Comparison of ENCODE assay signal across 18 cellular contexts in the genomic region with DNA sequence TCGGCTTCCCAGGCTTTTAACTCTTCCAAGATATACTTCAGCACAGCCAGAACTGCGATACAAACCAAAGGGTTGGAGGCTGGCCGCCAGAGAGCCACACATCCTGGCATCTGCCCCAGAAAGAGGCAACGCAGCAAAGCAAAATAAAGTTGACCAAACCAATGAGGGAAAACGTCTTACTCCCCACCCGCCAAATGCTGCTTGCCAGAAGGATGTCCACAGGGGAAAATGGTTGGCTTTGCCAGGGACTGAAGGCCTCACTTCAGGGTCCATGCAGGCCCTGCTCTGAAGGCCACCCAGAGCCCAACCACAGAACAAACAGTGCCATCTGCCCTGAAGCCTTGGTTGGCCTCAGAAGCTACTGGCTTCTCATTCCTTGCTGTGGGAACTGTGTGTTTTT. TPM values are rescaled to one million over a fixed set of nuclear protein-coding genes. Genes with fewer than 3 reads are reported as not detected.
"Had no signal": no experiment of that assay in that cellular context is flagged by ENCODE, and none has a peak within 500 bp of the region (broad histone marks: within the 10 kb centered on the region; RNA-seq: fewer than 3 reads in every experiment).

No MANE protein-coding gene starts in this region.

- H3K9me3 ChIP-seq: heart left ventricle, right lobe of liver, suprapubic skin, upper lobe of left lung had no signal

- H3K27me3 ChIP-seq: brain microvascular endothelial cell, dorsolateral prefrontal cortex, heart left ventricle, right lobe of liver, suprapubic skin, upper lobe of left lung had no signal

- H3K36me3 ChIP-seq: brain microvascular endothelial cell, heart left ventricle, right lobe of liver, suprapubic skin, upper lobe of left lung had no signal

- H3K4me3 ChIP-seq: dorsolateral prefrontal cortex, heart left ventricle, right lobe of liver, suprapubic skin, upper lobe of left lung had no signal

- DNase-seq: activated CD4-positive, alpha-beta T cell treated with anti-CD3 and anti-CD28 coated beads for 48 hours; activated effector memory CD4-positive, alpha-beta T cell treated with anti-CD3 and anti-CD28 coated beads, Interleukin-2, amount 50 U/mL, for 16 hours; activated T-cell treated with anti-CD3 and anti-CD28 coated beads, Interleukin-2, amount 50 U/mL, for 1 hour; amniotic stem cell; brain microvascular endothelial cell; dorsolateral prefrontal cortex; foreskin fibroblast; heart left ventricle; mesenchymal stem cell; posterior cingulate gyrus; right lobe of liver; stimulated activated naive CD4-positive, alpha-beta T cell treated with Interleukin-2 at 50 U/mL for 16 hours; upper lobe of left lung had no signal

- H3K27ac ChIP-seq: brain microvascular endothelial cell, dorsolateral prefrontal cortex, heart left ventricle, right lobe of liver, suprapubic skin, upper lobe of left lung had no signal

- H3K4me1 ChIP-seq: right lobe of liver, suprapubic skin, upper lobe of left lung had no signal

- FAIRE-seq: islet of Langerhans had no signal

RNA-seq across cellular contexts. Expression of a gene that starts 15.0 kb away (rescaled TPM):
- total RNA-seq: activated naive CD4-positive, alpha-beta T cell treated with anti-CD3 and anti-CD28 coated beads, Interleukin-2, amount 50 U/mL, for 72 hours; heart left ventricle; right lobe of liver; suprapubic skin; T-helper 1 cell treated with Interleukin-12 subunit alpha and Interleukin-12 subunit beta and Interleukin-4 antibody, amounts not matched to agents 30 ng/mL and 1 ng/mL, for 36 hours had no signal
- polyA plus RNA-seq: esophagus, heart left ventricle had no signal
